ENCODE assay signal across 27 cellular contexts in the genomic region with DNA sequence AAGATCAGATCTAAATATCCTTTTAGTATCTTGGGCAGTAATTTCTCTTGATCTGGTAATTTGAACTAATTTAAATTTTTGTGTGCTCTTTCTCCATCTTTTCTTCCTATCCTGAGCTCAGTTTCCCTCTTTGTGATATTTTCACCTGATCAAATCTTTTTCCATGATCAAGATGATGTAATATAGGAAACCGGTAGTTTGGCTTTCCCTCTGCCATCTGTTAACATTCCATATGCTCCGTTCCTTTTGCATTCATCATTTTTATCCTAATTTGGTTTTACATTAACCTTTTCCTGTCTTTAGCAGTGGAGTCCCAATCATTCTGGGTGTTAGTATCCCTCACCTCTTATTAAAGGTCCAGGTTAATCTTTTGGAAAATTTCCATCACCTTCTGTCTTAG. TPM values are rescaled to one million over a fixed set of nuclear protein-coding genes. Genes with fewer than 3 reads are reported as not detected.
"Had no signal": no experiment of that assay in that cellular context is flagged by ENCODE, and none has a peak within 500 bp of the region (broad histone marks: within the 10 kb centered on the region; RNA-seq: fewer than 3 reads in every experiment).

No MANE protein-coding gene starts in this region.

- H3K27ac ChIP-seq: heart right ventricle, lower lobe of right lung, suprapubic skin, tibial artery, upper lobe of right lung had no signal

- H3K36me3 Mint-ChIP-seq: activated naive CD8-positive, alpha-beta T cell treated with anti-CD3 and anti-CD28 coated beads, Interleukin-2, amount 10 ng/mL, durations not matched to agents 7 days and 5 days; T-cell had no signal

- FAIRE-seq: astrocyte, endothelial cell of umbilical vein had no signal

- H3K36me3 ChIP-seq: heart right ventricle, lower lobe of right lung, spleen, suprapubic skin, tibial artery, upper lobe of right lung had no signal

- DNase-seq: activated CD4-positive, alpha-beta T cell treated with anti-CD3 and anti-CD28 coated beads for 4 hours; activated CD4-positive, alpha-beta T cell treated with anti-CD3 and anti-CD28 coated beads, Interleukin-2, amount 50 U/mL, for 4 hours; activated CD8-positive, alpha-beta memory T cell treated with anti-CD3 and anti-CD28 coated beads for 24 hours; activated effector memory CD4-positive, alpha-beta T cell treated with Interleukin-2 at 50 U/mL for 16 hours; activated naive CD4-positive, alpha-beta T cell treated with anti-CD3 and anti-CD28 coated beads for 36 hours; activated naive CD8-positive, alpha-beta T cell treated with anti-CD3 and anti-CD28 coated beads, Interleukin-2, amount 10 ng/mL, durations not matched to agents 7 days and 5 days; caudate nucleus; foreskin fibroblast; heart right ventricle; lower lobe of right lung; mucosa of descending colon; posterior cingulate gyrus; right cardiac atrium; spleen; stimulated activated naive CD8-positive, alpha-beta T cell treated with anti-CD3 and anti-CD28 coated beads, Interleukin-15, amount 100 ng/mL, for 72 hours; T-cell; tibial artery; upper lobe of right lung had no signal

- H3K4me3 Mint-ChIP-seq: activated naive CD4-positive, alpha-beta T cell treated with anti-CD3 and anti-CD28 coated beads for 36 hours; activated naive CD8-positive, alpha-beta T cell treated with anti-CD3 and anti-CD28 coated beads, Interleukin-2, amount 10 ng/mL, durations not matched to agents 7 days and 5 days; nephron; stimulated activated naive CD8-positive, alpha-beta T cell treated with anti-CD3 and anti-CD28 coated beads, Interleukin-15, amount 100 ng/mL, for 72 hours; T-cell; T-helper 2 cell treated with Interferon-gamma antibody and Interleukin-4, amounts not matched to agents 5 μg/mL and 100 μg/mL, for 36 hours had no signal

- H3K9me3 Mint-ChIP-seq: activated naive CD4-positive, alpha-beta T cell treated with anti-CD3 and anti-CD28 coated beads for 36 hours; activated naive CD8-positive, alpha-beta T cell treated with anti-CD3 and anti-CD28 coated beads, Interleukin-2, amount 10 ng/mL, durations not matched to agents 7 days and 5 days; nephron; stimulated activated naive CD8-positive, alpha-beta T cell treated with anti-CD3 and anti-CD28 coated beads, Interleukin-15, amount 100 ng/mL, for 72 hours; T-cell; T-helper 2 cell treated with Interferon-gamma antibody and Interleukin-4, amounts not matched to agents 5 μg/mL and 100 μg/mL, for 36 hours had no signal

- H3K4me3 ChIP-seq: heart right ventricle, lower lobe of right lung, mucosa of descending colon, spleen, suprapubic skin, tibial artery, upper lobe of right lung had no signal

- H3K9me3 ChIP-seq: heart right ventricle, lower lobe of right lung, mucosa of descending colon, spleen, suprapubic skin, tibial artery, upper lobe of right lung had no signal

- H3K27ac Mint-ChIP-seq: activated naive CD4-positive, alpha-beta T cell treated with anti-CD3 and anti-CD28 coated beads for 36 hours; activated naive CD8-positive, alpha-beta T cell treated with anti-CD3 and anti-CD28 coated beads, Interleukin-2, amount 10 ng/mL, durations not matched to agents 7 days and 5 days; nephron; T-cell had no signal

- H3K4me1 Mint-ChIP-seq: nephron had no signal

- H3K27me3 ChIP-seq: spleen, suprapubic skin, upper lobe of right lung had no signal

- ATAC-seq: esophagus mucosa; heart right ventricle; lower lobe of right lung; mucosa of descending colon; right cardiac atrium; stimulated activated naive CD8-positive, alpha-beta T cell treated with anti-CD3 and anti-CD28 coated beads, Interleukin-15, amount 100 ng/mL, for 72 hours; T-cell had no signal

RNA-seq across cellular contexts. Expression of a gene that starts 20.9 kb away (rescaled TPM):
- total RNA-seq: activated naive CD4-positive, alpha-beta T cell treated with anti-CD3 and anti-CD28 coated beads for 36 hours; activated naive CD8-positive, alpha-beta T cell treated with anti-CD3 and anti-CD28 coated beads, Interleukin-2, amount 10 ng/mL, durations not matched to agents 7 days and 5 days; astrocyte; kidney epithelial cell; myocyte; osteoblast had no signal
